9 cellular contexts compared by ENCODE assay signal in genomic region chr14:93132472-93133065, GRCh38. TPM values are rescaled to one million over a fixed set of nuclear protein-coding genes. Genes with fewer than 3 reads are reported as not detected.
DNase-seq lines count a peak whose midpoint lies in the region; ATAC-seq lines count a peak whose summit lies in the region.
"Had no signal": no experiment of that assay in that cellular context is flagged by ENCODE, and none has a peak within 500 bp of the region (broad histone marks: within the 10 kb centered on the region; RNA-seq: fewer than 3 reads in every experiment).

No MANE protein-coding gene starts in this region.

- no peak overlapping the region for H3K27ac Mint-ChIP-seq in T-helper 17 cell

- H3K4me3 Mint-ChIP-seq in T-helper 17 cell, result no peak overlapping the region

- no peaks in the 10 kb centered on the region for H3K27me3 Mint-ChIP-seq in T-helper 17 cell

- ATAC-seq in HG03571 (IDR thresholded peaks at IDR 0.05; ENCODE audit: unreplicated experiment) (peak; percentile 66), T-helper 17 cell (peak; percentile 72), sciatic nerve (peak; percentile 90), HG03457 (IDR thresholded peaks at IDR 0.05; ENCODE audit: unreplicated experiment) (no peak), HG02981 (IDR thresholded peaks at IDR 0.05; ENCODE audit: unreplicated experiment) (no peak)

- no peaks in the 10 kb centered on the region for H3K36me3 Mint-ChIP-seq in T-helper 17 cell (ENCODE audit: low read depth)

- intact Hi-C loops in sciatic nerve (cut with DNase I), result loop anchor here (5.0 kb wide), 1 partner anchor 180 kb away; no protein-coding TSS in a partner anchor

- no peaks in the 10 kb centered on the region for H3K9me3 ChIP-seq in T-helper 17 cell (ENCODE audit: control insufficient read depth, low read length, poor library complexity, severe bottlenecking)
- H3K9me3 ChIP-seq: BLaER1 had no signal

- peak in 2 of 3 experiments; percentile 17 to 36 for DNase-seq in NCI-H1417 (lab: John Stamatoyannopoulos, UW)
- no peak for DNase-seq in NCI-H1417 treated with DMSO at 0.1 percent for 48 hours (lab: John Stamatoyannopoulos, UW)
- DNase-seq in T-helper 17 cell, result no peak
- peak; percentile 38 for DNase-seq in foreskin melanocyte
- peak; percentile 69 for DNase-seq in sciatic nerve (ENCODE audit: low spot score)

- no peaks in the 10 kb centered on the region for H3K4me1 Mint-ChIP-seq in T-helper 17 cell

RNA-seq across cellular contexts. Expression of gene ITPK1, which starts 16.8 kb away (rescaled TPM):
- 10 to 100 TPM; 29.4 to 36.1 TPM for total RNA-seq in T-helper 17 cell
- 118 TPM for total RNA-seq in sciatic nerve

RNA-seq across cellular contexts. Expression of gene MOAP1, which starts 52.1 kb away (rescaled TPM):
- total RNA-seq in T-helper 17 cell (10 to 100 TPM; 70.5 to 91.5 TPM), sciatic nerve (22.9 TPM)

RNA-seq across cellular contexts. Expression of gene LYSET, which starts 52.5 kb away (rescaled TPM):
- total RNA-seq in T-helper 17 cell (1 to 10 TPM; 6.3 to 8.1 TPM), sciatic nerve (15.8 TPM)

Comparison
In these comparisons a context has a peak if more than half of its experiments do, and no peak if none do; other contexts are left out.
1. DNase-seq: peak in NCI-H1417 (2 of 3), foreskin melanocyte (single experiment) and sciatic nerve (single experiment); none in NCI-H1417 treated with DMSO at 0.1 percent for 48 hours (single experiment) and T-helper 17 cell (0 of 3).
2. ATAC-seq: peak in HG03571 (single experiment), T-helper 17 cell (single experiment) and sciatic nerve (single experiment); none in HG03457 (single experiment) and HG02981 (single experiment).